In genomic region chr9:5835808-5836207, GRCh38 we compare ENCODE assay signal across 29 cellular contexts. TPM values are rescaled to one million over a fixed set of nuclear protein-coding genes. Genes with fewer than 3 reads are reported as not detected.
DNase-seq lines count a peak whose midpoint lies in the region; ATAC-seq and FAIRE-seq lines count a peak whose summit lies in the region.
"Had no signal": no experiment of that assay in that cellular context is flagged by ENCODE, and none has a peak within 500 bp of the region (broad histone marks: within the 10 kb centered on the region; RNA-seq: fewer than 3 reads in every experiment).

No MANE protein-coding gene starts in this region.

- intact Hi-C loops in activated CD4-positive, alpha-beta T cell treated with anti-CD3 and anti-CD28 coated beads for 36 hours (cut with DNase I, micrococcal nuclease): loop anchor here in 1 of 2 experiments (10.0 kb wide), 1 partner anchor 919 kb away; the partner anchor contains the start of gene KDM4C

- no peak overlapping the region for H3K4me3 ChIP-seq in small intestine (ENCODE audit: low read depth in 1 of 2, low read length in 2 of 2)

- peaks cover 3 to 8% of the 10 kb centered on the region in 2 donors for H3K4me1 ChIP-seq in small intestine (ENCODE audit: control insufficient read depth in 2 of 2, insufficient read depth in 1 of 2, low read depth in 1 of 2, low read length in 1 of 2)

- H3K4me3 Mint-ChIP-seq in activated CD4-positive, alpha-beta T cell treated with anti-CD3 and anti-CD28 coated beads for 36 hours: no peak overlapping the region
- no peak overlapping the region for H3K4me3 Mint-ChIP-seq in activated naive CD8-positive, alpha-beta T cell treated with anti-CD3 and anti-CD28 coated beads, Interleukin-2, amount 50 U/mL, for 24 hours
- H3K4me3 Mint-ChIP-seq in activated naive CD8-positive, alpha-beta T cell treated with anti-CD3 and anti-CD28 coated beads for 36 hours: no peak overlapping the region
- no peak overlapping the region for H3K4me3 Mint-ChIP-seq in central memory CD8-positive, alpha-beta T cell

- peak; percentile 41 for DNase-seq in activated CD4-positive, alpha-beta T cell treated with anti-CD3 and anti-CD28 coated beads for 36 hours
- no peak for DNase-seq in activated CD4-positive, alpha-beta T cell treated with anti-CD3 and anti-CD28 coated beads, Interleukin-2, amount 50 U/mL, for 4 hours
- no peak for DNase-seq in activated naive CD8-positive, alpha-beta T cell treated with anti-CD3 and anti-CD28 coated beads, Interleukin-2, amount 50 U/mL, for 24 hours
- no peak for DNase-seq in activated naive CD8-positive, alpha-beta T cell treated with anti-CD3 and anti-CD28 coated beads for 36 hours
- no peak for DNase-seq in central memory CD8-positive, alpha-beta T cell (ENCODE audit: low spot score in 2 of 2)
- DNase-seq in small intestine: peak; percentile 23
- DNase-seq: ACHN; CD4-positive, CD25-positive, alpha-beta regulatory T cell; Karpas-422; NCI-H1092 treated with DMSO at 0.1 percent for 48 hours; NCI-H1436; NCI-H187; NCI-H2081 treated with DMSO at 0.1 percent for 48 hours; NCI-H2171; NCI-H226; NCI-H510A; NCI-H69; SHP77 had no signal

- no peak for FAIRE-seq in small intestine (lab: Jason Lieb, UNC)
- FAIRE-seq: D721Med, GM19239 had no signal

- no peak overlapping the region for H3K27ac ChIP-seq in small intestine (ENCODE audit: low read depth in 1 of 2, low read length in 1 of 2)
- H3K27ac ChIP-seq: 22Rv1, RWPE1 had no signal

- 27 to 54% (median 48%) methylated on average over 1 of the region's 1 CpG for WGBS in small intestine, 3 donors

- no peaks in the 10 kb centered on the region for H3K9me3 ChIP-seq in small intestine (ENCODE audit: control insufficient read depth, low read depth)

- POLR2A ChIA-PET in activated CD4-positive, alpha-beta T cell treated with anti-CD3 and anti-CD28 coated beads for 36 hours (lab: Charles Lee): no interaction called here

- peaks cover 50% of the 10 kb centered on the region for H3K4me1 Mint-ChIP-seq in activated CD4-positive, alpha-beta T cell treated with anti-CD3 and anti-CD28 coated beads for 36 hours
- H3K4me1 Mint-ChIP-seq in activated naive CD8-positive, alpha-beta T cell treated with anti-CD3 and anti-CD28 coated beads, Interleukin-2, amount 50 U/mL, for 24 hours: peaks cover 52% of the 10 kb centered on the region
- H3K4me1 Mint-ChIP-seq in activated naive CD8-positive, alpha-beta T cell treated with anti-CD3 and anti-CD28 coated beads for 36 hours: peaks cover 41% of the 10 kb centered on the region
- peaks cover 36% of the 10 kb centered on the region for H3K4me1 Mint-ChIP-seq in central memory CD8-positive, alpha-beta T cell

- H3K27me3 Mint-ChIP-seq in activated CD4-positive, alpha-beta T cell treated with anti-CD3 and anti-CD28 coated beads for 36 hours: no peaks in the 10 kb centered on the region
- H3K27me3 Mint-ChIP-seq in activated naive CD8-positive, alpha-beta T cell treated with anti-CD3 and anti-CD28 coated beads, Interleukin-2, amount 50 U/mL, for 24 hours: peaks cover 4% of the 10 kb centered on the region
- H3K27me3 Mint-ChIP-seq in activated naive CD8-positive, alpha-beta T cell treated with anti-CD3 and anti-CD28 coated beads for 36 hours: peaks cover 5% of the 10 kb centered on the region
- no peaks in the 10 kb centered on the region for H3K27me3 Mint-ChIP-seq in central memory CD8-positive, alpha-beta T cell

- H3K36me3 ChIP-seq in small intestine (ENCODE audit: control insufficient read depth in 2 of 2, insufficient read depth in 2 of 2, low read length in 2 of 2): no peaks in the 10 kb centered on the region

- H3K9me3 Mint-ChIP-seq in activated CD4-positive, alpha-beta T cell treated with anti-CD3 and anti-CD28 coated beads for 36 hours (ENCODE audit: low read depth): no peaks in the 10 kb centered on the region
- no peaks in the 10 kb centered on the region for H3K9me3 Mint-ChIP-seq in activated naive CD8-positive, alpha-beta T cell treated with anti-CD3 and anti-CD28 coated beads, Interleukin-2, amount 50 U/mL, for 24 hours
- no peaks in the 10 kb centered on the region for H3K9me3 Mint-ChIP-seq in activated naive CD8-positive, alpha-beta T cell treated with anti-CD3 and anti-CD28 coated beads for 36 hours
- H3K9me3 Mint-ChIP-seq in central memory CD8-positive, alpha-beta T cell: no peaks in the 10 kb centered on the region
- H3K9me3 Mint-ChIP-seq: CD4-positive, CD25-positive, alpha-beta regulatory T cell had no signal

- H3K27me3 ChIP-seq in small intestine (ENCODE audit: control insufficient read depth in 2 of 2, insufficient read depth in 2 of 2, low read length in 2 of 2): no peaks in the 10 kb centered on the region

- CTCF ChIA-PET in activated CD4-positive, alpha-beta T cell treated with anti-CD3 and anti-CD28 coated beads for 36 hours (lab: Charles Lee): interaction anchor here (1.4 to 2.5 kb wide), 2 partner anchors 9 to 209 kb away, joined by 3 to 10 read pairs; no protein-coding TSS in a partner anchor

- ATAC-seq in activated CD4-positive, alpha-beta T cell treated with anti-CD3 and anti-CD28 coated beads for 36 hours: peak; percentile 22
- peak; percentile 38 for ATAC-seq in activated naive CD8-positive, alpha-beta T cell treated with anti-CD3 and anti-CD28 coated beads, Interleukin-2, amount 50 U/mL, for 24 hours
- no peak for ATAC-seq in central memory CD8-positive, alpha-beta T cell (replicated peaks; ENCODE audit: extremely low read depth, poor library complexity, severe bottlenecking)
- ATAC-seq in HG02588 (IDR thresholded peaks at IDR 0.05; ENCODE audit: unreplicated experiment): no peak
- no peak for ATAC-seq in GM21528 (IDR thresholded peaks at IDR 0.05; ENCODE audit: low FRiP score, unreplicated experiment)
- ATAC-seq: HCT116, Panc1 had no signal

- no peak overlapping the region for H3K27ac Mint-ChIP-seq in activated CD4-positive, alpha-beta T cell treated with anti-CD3 and anti-CD28 coated beads for 36 hours
- no peak overlapping the region for H3K27ac Mint-ChIP-seq in activated naive CD8-positive, alpha-beta T cell treated with anti-CD3 and anti-CD28 coated beads, Interleukin-2, amount 50 U/mL, for 24 hours
- H3K27ac Mint-ChIP-seq in activated naive CD8-positive, alpha-beta T cell treated with anti-CD3 and anti-CD28 coated beads for 36 hours: no peak overlapping the region
- peak overlapping the region; percentile 21 for H3K27ac Mint-ChIP-seq in central memory CD8-positive, alpha-beta T cell (ENCODE audit: low read depth)

- no peaks in the 10 kb centered on the region for H3K36me3 Mint-ChIP-seq in activated CD4-positive, alpha-beta T cell treated with anti-CD3 and anti-CD28 coated beads for 36 hours (ENCODE audit: low read depth)
- no peaks in the 10 kb centered on the region for H3K36me3 Mint-ChIP-seq in activated naive CD8-positive, alpha-beta T cell treated with anti-CD3 and anti-CD28 coated beads, Interleukin-2, amount 50 U/mL, for 24 hours (ENCODE audit: low read depth)
- H3K36me3 Mint-ChIP-seq in activated naive CD8-positive, alpha-beta T cell treated with anti-CD3 and anti-CD28 coated beads for 36 hours: peaks cover 4% of the 10 kb centered on the region
- peaks cover 4% of the 10 kb centered on the region for H3K36me3 Mint-ChIP-seq in central memory CD8-positive, alpha-beta T cell (ENCODE audit: insufficient read depth)
- H3K36me3 Mint-ChIP-seq: CD4-positive, CD25-positive, alpha-beta regulatory T cell had no signal

RNA-seq across cellular contexts. Expression of gene ERMP1, which starts 2.9 kb away (rescaled TPM):
- total RNA-seq in activated CD4-positive, alpha-beta T cell treated with anti-CD3 and anti-CD28 coated beads for 36 hours: 10 to 100 TPM; 13.3 to 13.9 TPM
- 1 to 10 TPM; 6.6 to 7.0 TPM for total RNA-seq in activated naive CD8-positive, alpha-beta T cell treated with anti-CD3 and anti-CD28 coated beads for 36 hours
- polyA plus RNA-seq in small intestine: 1 to 10 TPM; 2.0 to 8.1 (median 2.2) TPM

RNA-seq across cellular contexts. Expression of gene MLANA, which starts 54.9 kb away (rescaled TPM):
- not detected for total RNA-seq in activated CD4-positive, alpha-beta T cell treated with anti-CD3 and anti-CD28 coated beads for 36 hours
- total RNA-seq in activated naive CD8-positive, alpha-beta T cell treated with anti-CD3 and anti-CD28 coated beads for 36 hours: not detected
- polyA plus RNA-seq in small intestine: not detected
- total RNA-seq: CD4-positive, CD25-positive, alpha-beta regulatory T cell; H4; HT-29 had no signal
- polyA plus RNA-seq: BJ had no signal

Comparison
In these comparisons a context has a peak if more than half of its experiments do, and no peak if none do; other contexts are left out.
1. DNase-seq: peak in activated CD4-positive, alpha-beta T cell treated with anti-CD3 and anti-CD28 coated beads for 36 hours (single experiment) and small intestine (single experiment); none in activated CD4-positive, alpha-beta T cell treated with anti-CD3 and anti-CD28 coated beads, Interleukin-2, amount 50 U/mL, for 4 hours (0 of 2), activated naive CD8-positive, alpha-beta T cell treated with anti-CD3 and anti-CD28 coated beads, Interleukin-2, amount 50 U/mL, for 24 hours (single experiment), activated naive CD8-positive, alpha-beta T cell treated with anti-CD3 and anti-CD28 coated beads for 36 hours (single experiment) and central memory CD8-positive, alpha-beta T cell (0 of 2).
2. ATAC-seq: peak in activated CD4-positive, alpha-beta T cell treated with anti-CD3 and anti-CD28 coated beads for 36 hours (single experiment) and activated naive CD8-positive, alpha-beta T cell treated with anti-CD3 and anti-CD28 coated beads, Interleukin-2, amount 50 U/mL, for 24 hours (single experiment); none in central memory CD8-positive, alpha-beta T cell (single experiment), HG02588 (single experiment) and GM21528 (single experiment).